In genomic region chr3:65914740-65915366, GRCh38 we compare ENCODE assay signal across 12 cellular contexts.
DNase-seq lines count a peak whose midpoint lies in the region; ATAC-seq and TF ChIP-seq lines count a peak whose summit lies in the region.
"Had no signal": no experiment of that assay in that cellular context is flagged by ENCODE, and none has a peak within 500 bp of the region (broad histone marks: within the 10 kb centered on the region; RNA-seq: fewer than 3 reads in every experiment).

No MANE protein-coding gene starts in this region.

- POLR2A ChIA-PET in activated CD4-positive, alpha-beta T cell treated with anti-CD3 and anti-CD28 coated beads for 36 hours (lab: Charles Lee), result no interaction called here

- H3K27ac ChIP-seq in left ventricle myocardium inferior (replicated peaks) (no peak overlapping the region), OCI-LY3 (ENCODE audit: low read length) (no peak overlapping the region)

- ATAC-seq in left cardiac atrium, result no peak
- no peak for ATAC-seq in GM21576 (IDR thresholded peaks at IDR 0.05; ENCODE audit: unreplicated experiment)
- ATAC-seq in GM19452 (IDR thresholded peaks at IDR 0.05; ENCODE audit: unreplicated experiment), result no peak
- ATAC-seq in activated CD4-positive, alpha-beta T cell treated with anti-CD3 and anti-CD28 coated beads for 36 hours, result no peak
- ATAC-seq: activated CD8-positive, alpha-beta T cell treated with anti-CD3 and anti-CD28 coated beads for 36 hours had no signal

- H3K27me3 ChIP-seq in left ventricle myocardium inferior (ENCODE audit: low read depth) (no peaks in the 10 kb centered on the region), OCI-LY3 (ENCODE audit: low read depth, low read length) (no peaks in the 10 kb centered on the region)

- no peaks in the 10 kb centered on the region for H3K9me3 Mint-ChIP-seq in activated CD4-positive, alpha-beta T cell treated with anti-CD3 and anti-CD28 coated beads for 36 hours (ENCODE audit: low read depth)
- H3K9me3 Mint-ChIP-seq: activated CD8-positive, alpha-beta T cell treated with anti-CD3 and anti-CD28 coated beads for 36 hours had no signal

- H3K4me1 ChIP-seq in left ventricle myocardium inferior, result peaks cover 36% of the 10 kb centered on the region
- H3K4me1 ChIP-seq in OCI-LY3 (ENCODE audit: low read length), result no peaks in the 10 kb centered on the region

- H3K27ac Mint-ChIP-seq in activated CD4-positive, alpha-beta T cell treated with anti-CD3 and anti-CD28 coated beads for 36 hours, result no peak overlapping the region
- H3K27ac Mint-ChIP-seq: activated CD8-positive, alpha-beta T cell treated with anti-CD3 and anti-CD28 coated beads for 36 hours; B cell; type B pancreatic cell had no signal

- no peak overlapping the region for H3K9ac ChIP-seq in OCI-LY3 (ENCODE audit: low read length)

- no peaks in the 10 kb centered on the region for H3K36me3 Mint-ChIP-seq in activated CD4-positive, alpha-beta T cell treated with anti-CD3 and anti-CD28 coated beads for 36 hours (ENCODE audit: low read depth)

- H2AFZ ChIP-seq in OCI-LY3 (ENCODE audit: low read depth, low read length), result no peak overlapping the region

- CTCF ChIA-PET in activated CD4-positive, alpha-beta T cell treated with anti-CD3 and anti-CD28 coated beads for 36 hours (lab: Charles Lee), result no interaction called here

- TF ChIP-seq CTCF in left ventricle myocardium inferior (IDR thresholded peaks at IDR 0.05; ENCODE audit: borderline replicate concordance) (peak; percentile 18), OCI-LY3 (IDR thresholded peaks at IDR 0.05; ENCODE audit: low read depth, low read length) (peak; percentile 52), epithelial cell of proximal tubule (conservative IDR thresholded peaks at IDR 0.05; ENCODE audit: low read depth, low read length) (peak; percentile 37)

- H3K79me2 ChIP-seq in OCI-LY3 (ENCODE audit: low read length), result no peaks in the 10 kb centered on the region

- intact Hi-C loops in left ventricle myocardium inferior (cut with micrococcal nuclease), result loop anchor here (10.0 kb wide), 1 partner anchor 130 kb away; no protein-coding TSS in a partner anchor
- intact Hi-C loops in left cardiac atrium (cut with DNase I), result no loop called here
- intact Hi-C loops in activated CD4-positive, alpha-beta T cell treated with anti-CD3 and anti-CD28 coated beads for 36 hours (cut with DNase I, micrococcal nuclease), result no loop called here

- H3K27me3 Mint-ChIP-seq in activated CD4-positive, alpha-beta T cell treated with anti-CD3 and anti-CD28 coated beads for 36 hours, result no peaks in the 10 kb centered on the region
- H3K27me3 Mint-ChIP-seq: B cell, type B pancreatic cell had no signal

- no peaks in the 10 kb centered on the region for H3K4me1 Mint-ChIP-seq in activated CD4-positive, alpha-beta T cell treated with anti-CD3 and anti-CD28 coated beads for 36 hours
- H3K4me1 Mint-ChIP-seq: B cell had no signal

- H3K4me3 ChIP-seq in left ventricle myocardium inferior, result no peak overlapping the region
- no peak overlapping the region for H3K4me3 ChIP-seq in OCI-LY3 (ENCODE audit: low read length)
- no peak overlapping the region for H3K4me3 ChIP-seq in epithelial cell of proximal tubule (ENCODE audit: low read depth, low read length)

- H3K36me3 ChIP-seq in left ventricle myocardium inferior (no peaks in the 10 kb centered on the region), OCI-LY3 (replicated peaks; ENCODE audit: low read depth, low read length) (no peaks in the 10 kb centered on the region)

- H3K4me3 Mint-ChIP-seq in activated CD4-positive, alpha-beta T cell treated with anti-CD3 and anti-CD28 coated beads for 36 hours, result no peak overlapping the region
- H3K4me3 Mint-ChIP-seq: activated CD8-positive, alpha-beta T cell treated with anti-CD3 and anti-CD28 coated beads for 36 hours; B cell; type B pancreatic cell had no signal

- DNase-seq in left ventricle myocardium inferior (no peak), left cardiac atrium (no peak), epithelial cell of proximal tubule (ENCODE audit: low read depth) (no peak), hepatic stellate cell (ENCODE audit: low spot score) (no peak)
- no peak for DNase-seq in activated CD4-positive, alpha-beta T cell treated with anti-CD3 and anti-CD28 coated beads for 36 hours
- DNase-seq: activated CD8-positive, alpha-beta T cell treated with anti-CD3 and anti-CD28 coated beads for 36 hours; erythroblast had no signal

- H3K4me2 ChIP-seq in OCI-LY3 (ENCODE audit: low read length), result no peak overlapping the region

- H3K9me3 ChIP-seq in left ventricle myocardium inferior (replicated peaks), result peaks cover 13% of the 10 kb centered on the region
- no peaks in the 10 kb centered on the region for H3K9me3 ChIP-seq in OCI-LY3 (ENCODE audit: insufficient read depth, low read length)

- no peaks in the 10 kb centered on the region for H4K20me1 ChIP-seq in OCI-LY3 (ENCODE audit: insufficient read depth, low read length)
